In genomic region chr13:52193572-52194183, GRCh38 we compare ENCODE assay signal across 8 cellular contexts. TPM values are rescaled to one million over a fixed set of nuclear protein-coding genes. Genes with fewer than 3 reads are reported as not detected.
DNase-seq lines count a peak whose midpoint lies in the region; ATAC-seq and TF ChIP-seq lines count a peak whose summit lies in the region.
"Not testable (repeated sequence)": the region's sequence is repeated elsewhere in the genome, so short reads cannot be mapped to it uniquely, and the experiment has no call there.

No MANE protein-coding gene starts in this region.

- peak; percentile 26 for ATAC-seq in HG02981 (IDR thresholded peaks at IDR 0.05; ENCODE audit: unreplicated experiment)
- ATAC-seq in upper lobe of left lung (ENCODE audit: low FRiP score in 2 of 2) = not testable (repeated sequence)

- peaks cover 52% of the 10 kb centered on the region for H3K4me1 Mint-ChIP-seq in activated T-cell treated with anti-CD3 and anti-CD28 coated beads, Interleukin-2, amount 50 U/mL, for 24 hours (ENCODE audit: low read depth)

- TF ChIP-seq EP300 in upper lobe of left lung (IDR thresholded peaks at IDR 0.05) = not testable (repeated sequence)

- WGBS in upper lobe of left lung, 2 donors = 0 to 1% methylated on average over 14 of the region's 14 CpGs

- H3K4me3 ChIP-seq in dorsolateral prefrontal cortex (peak overlapping the region; percentile 57 to 98 (median 88)), iPS-18a (ENCODE audit: low read length) (peak overlapping the region; percentile 96), neutrophil (ENCODE audit: low read depth in 1 of 2, low read length in 1 of 2) (peak overlapping the region; percentile 67 to 79), upper lobe of left lung (peak overlapping the region; percentile 67 to 97 (median 76))

- H3K27ac ChIP-seq in dorsolateral prefrontal cortex (peak overlapping the region; percentile 63 to 96 (median 92)), iPS-18a (ENCODE audit: low read length) (peak overlapping the region; percentile 15), neutrophil (peak overlapping the region; percentile 9), upper lobe of left lung (peak overlapping the region; percentile 78 to 87 (median 82))

- intact Hi-C loops in dorsolateral prefrontal cortex (cut with DNase I) = loop anchor here (1.0 to 10.0 kb wide), 3 partner anchors 38 to 379 kb away; partner anchors contain the start of gene NEK5 (in 2 of the 2)

- not testable (repeated sequence) for TF ChIP-seq CTCF in dorsolateral prefrontal cortex (IDR thresholded peaks at IDR 0.05 in 54 of 56, conservative IDR thresholded peaks at IDR 0.05 in 2 of 56; ENCODE audit: low read depth in 1 of 56, partially characterized antibody in 56 of 56); neutrophil (IDR thresholded peaks at IDR 0.05); upper lobe of left lung (IDR thresholded peaks at IDR 0.05)

- TF ChIP-seq POLR2A in upper lobe of left lung (IDR thresholded peaks at IDR 0.05) = not testable (repeated sequence)

- H3K27me3 Mint-ChIP-seq in activated T-cell treated with anti-CD3 and anti-CD28 coated beads, Interleukin-2, amount 50 U/mL, for 24 hours = not testable (repeated sequence)

- not testable (repeated sequence) for H3K9me3 ChIP-seq in iPS-18a (ENCODE audit: control insufficient read depth, low read depth, low read length); neutrophil; upper lobe of left lung

- not testable (repeated sequence) for H3K9me3 Mint-ChIP-seq in activated T-cell treated with anti-CD3 and anti-CD28 coated beads, Interleukin-2, amount 50 U/mL, for 24 hours

- peaks cover 29% of the 10 kb centered on the region for H3K36me3 Mint-ChIP-seq in activated T-cell treated with anti-CD3 and anti-CD28 coated beads, Interleukin-2, amount 50 U/mL, for 24 hours (ENCODE audit: low read depth)

- peak overlapping the region; percentile 93 for H3K4me3 Mint-ChIP-seq in activated T-cell treated with anti-CD3 and anti-CD28 coated beads, Interleukin-2, amount 50 U/mL, for 24 hours

- H3K4me1 ChIP-seq in iPS-18a (ENCODE audit: control insufficient read depth, low read depth, low read length) = not testable (repeated sequence)
- H3K4me1 ChIP-seq in neutrophil (ENCODE audit: control insufficient read depth in 1 of 2, insufficient read depth in 1 of 2, low read depth in 1 of 2, low read length in 1 of 2) (peaks cover 11 to 14% of the 10 kb centered on the region in 2 experiments), upper lobe of left lung (peaks cover 15 to 31% (median 17%) of the 10 kb centered on the region in 4 donors)

- H3K27me3 ChIP-seq in dorsolateral prefrontal cortex; iPS-18a (ENCODE audit: control insufficient read depth, insufficient read depth, low read length); upper lobe of left lung: not testable (repeated sequence)
- peaks cover 12% of the 10 kb centered on the region for H3K27me3 ChIP-seq in neutrophil

- H3K9ac ChIP-seq in iPS-18a (ENCODE audit: low read length) = peak overlapping the region; percentile 88

- peak overlapping the region; percentile 97 for H3K27ac Mint-ChIP-seq in activated T-cell treated with anti-CD3 and anti-CD28 coated beads, Interleukin-2, amount 50 U/mL, for 24 hours

- DNase-seq in GF-D8 (lab: John Stamatoyannopoulos, UW) (peak; percentile 41), NCI-H748 (lab: John Stamatoyannopoulos, UW; ENCODE audit: unreplicated experiment) (peak; percentile 33), dorsolateral prefrontal cortex (peak in 1 of 10 donors; percentile 11)
- DNase-seq in activated T-cell treated with anti-CD3 and anti-CD28 coated beads, Interleukin-2, amount 50 U/mL, for 24 hours; upper lobe of left lung: not testable (repeated sequence)

- H3K36me3 ChIP-seq in iPS-18a (ENCODE audit: control insufficient read depth, low read depth, low read length); neutrophil; upper lobe of left lung: not testable (repeated sequence)

RNA-seq across cellular contexts. Expression of gene NEK3, which starts 34.3 kb away (rescaled TPM):
- 10 to 100 TPM in 101 of 120 experiments, 1 to 10 TPM in 19; 4.0 to 49.8 (median 16.7) TPM for total RNA-seq in dorsolateral prefrontal cortex
- 10 to 100 TPM in 3 of 6 donors, 1 to 10 TPM in 3; 4.4 to 34.6 (median 13.7) TPM for total RNA-seq in upper lobe of left lung

Comparison
In these comparisons a context has a peak if more than half of its experiments do, and no peak if none do; other contexts are left out.
1. H3K27ac ChIP-seq: peak in every context shown above with its lines; median percentile 92 in dorsolateral prefrontal cortex; 82 in upper lobe of left lung; 15 in iPS-18a; 9 in neutrophil.